ENCODE assay signal across 11 cellular contexts in genomic region chr6:30818426-30818841, GRCh38.
DNase-seq lines count a peak whose midpoint lies in the region; ATAC-seq and TF ChIP-seq lines count a peak whose summit lies in the region.
"Had no signal": no experiment of that assay in that cellular context is flagged by ENCODE, and none has a peak within 500 bp of the region (broad histone marks: within the 10 kb centered on the region; RNA-seq: fewer than 3 reads in every experiment).

No MANE protein-coding gene starts in this region.

- DNase-seq in ELF-1 (ENCODE audit: low read depth, low spot score) (peak; percentile 17), RKO (ENCODE audit: low spot score) (peak; percentile 16), renal cortical epithelial cell (ENCODE audit: low read depth) (peak; percentile 76), NCI-H1105 (lab: John Stamatoyannopoulos, UW) (no peak), transverse colon (no peak)
- DNase-seq: activated CD4-positive, alpha-beta T cell treated with anti-CD3 and anti-CD28 coated beads, Interleukin-2, amount 50 U/mL, for 1 hour; NCI-H1930; ovary; thyroid gland had no signal

- peak overlapping the region in 1 of 4 donors; percentile 47 for H3K27ac ChIP-seq in transverse colon
- H3K27ac ChIP-seq: ovary, thyroid gland had no signal

- in situ Hi-C loops in transverse colon (cut with MboI; ENCODE audit: low pct_ligation_motif_present in 1 of 4, low pct_unique_long_range_greater_than_20kb in 1 of 4, low sequenced_read_pairs in 3 of 4) = no loop called here

- no peak for TF ChIP-seq CTCF in transverse colon (IDR thresholded peaks at IDR 0.05)

- H3K4me1 ChIP-seq in transverse colon = peaks cover 11 to 53% (median 30%) of the 10 kb centered on the region in 4 donors

- H3K27me3 ChIP-seq in transverse colon = no peaks in the 10 kb centered on the region
- H3K27me3 ChIP-seq: ovary, thyroid gland had no signal

- no peaks in the 10 kb centered on the region for H3K9me3 ChIP-seq in transverse colon
- H3K9me3 ChIP-seq: ovary, thyroid gland had no signal

- intact Hi-C loops in transverse colon (cut with DNase I; ENCODE audit: low total_unique reads) = no loop called here

- H3K4me3 ChIP-seq in transverse colon = no peak overlapping the region
- H3K4me3 ChIP-seq: ovary, thyroid gland had no signal

- ATAC-seq in esophagus mucosa = peak; percentile 44
- ATAC-seq in HG02588 (IDR thresholded peaks at IDR 0.05; ENCODE audit: unreplicated experiment) = no peak

- TF ChIP-seq EP300 in transverse colon (IDR thresholded peaks at IDR 0.05; ENCODE audit: low read depth) = no peak

- WGBS in transverse colon (ENCODE audit: low coverage in 1 of 2), 2 donors = 80 to 81% methylated on average over 2 to 3 of the region's 3 CpGs

- TF ChIP-seq POLR2A in transverse colon (IDR thresholded peaks at IDR 0.05) = no peak

- H3K36me3 ChIP-seq in transverse colon = no peaks in the 10 kb centered on the region
- H3K36me3 ChIP-seq: ovary, thyroid gland had no signal

Comparison
In these comparisons a context has a peak if more than half of its experiments do, and no peak if none do; other contexts are left out.
1. DNase-seq: peak in ELF-1 (single experiment), RKO (single experiment) and renal cortical epithelial cell (single experiment); none in NCI-H1105 (single experiment) and transverse colon (single experiment).